Comparison of ENCODE assay signal across 1 cellular context in the genomic region with DNA sequence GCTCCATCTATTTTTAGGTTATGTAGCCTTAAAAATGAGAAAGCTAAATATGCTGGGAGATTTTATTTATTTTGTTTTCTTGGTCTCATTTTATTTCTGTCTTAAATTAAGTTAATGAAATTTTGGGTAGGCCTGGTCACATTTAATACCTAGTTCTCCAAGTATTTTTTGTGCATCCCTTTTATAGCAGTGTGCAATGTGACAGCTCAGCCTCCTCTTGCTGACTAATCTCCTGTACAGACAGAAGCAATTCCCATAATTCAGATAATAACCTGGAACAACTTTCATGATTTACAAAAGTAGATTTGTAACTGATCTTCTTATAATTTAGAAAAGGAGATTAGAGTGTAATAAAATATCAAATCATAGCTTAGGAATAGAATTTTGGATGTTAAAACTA.
A peak's percentile ranks its signal among the peaks of the same experiment; 100 is the strongest.
TF ChIP-seq lines count a peak whose summit lies in the region.

No MANE protein-coding gene starts in this region.

TF ChIP-seq in endothelial cell of umbilical vein, 7 proteins besides CTCF, POLR2A, EP300 and RAD21 (continued from another document):
- TF ChIP-seq, protein P1, sequence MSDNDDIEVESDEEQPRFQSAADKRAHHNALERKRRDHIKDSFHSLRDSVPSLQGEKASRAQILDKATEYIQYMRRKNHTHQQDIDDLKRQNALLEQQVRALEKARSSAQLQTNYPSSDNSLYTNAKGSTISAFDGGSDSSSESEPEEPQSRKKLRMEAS (IDR thresholded peaks at IDR 0.05; ENCODE audit: insufficient read depth, insufficient read length), result no peak
- TF ChIP-seq EZH2 (IDR thresholded peaks at IDR 0.05; ENCODE audit: borderline replicate concordance, low read depth, low read length, severe bottlenecking) (no peak), GATA2 (IDR thresholded peaks at IDR 0.05; ENCODE audit: insufficient read depth, insufficient read length, low read depth, low read length) (no peak), POLR2AphosphoS5 (IDR thresholded peaks at IDR 0.05; ENCODE audit: insufficient read depth, low read depth, low read length) (no peak), FOS (IDR thresholded peaks at IDR 0.05; ENCODE audit: borderline replicate concordance, insufficient read depth, low read length) (peak; percentile 48)
